Comparison of ENCODE assay signal across 17 cellular contexts in the genomic region with DNA sequence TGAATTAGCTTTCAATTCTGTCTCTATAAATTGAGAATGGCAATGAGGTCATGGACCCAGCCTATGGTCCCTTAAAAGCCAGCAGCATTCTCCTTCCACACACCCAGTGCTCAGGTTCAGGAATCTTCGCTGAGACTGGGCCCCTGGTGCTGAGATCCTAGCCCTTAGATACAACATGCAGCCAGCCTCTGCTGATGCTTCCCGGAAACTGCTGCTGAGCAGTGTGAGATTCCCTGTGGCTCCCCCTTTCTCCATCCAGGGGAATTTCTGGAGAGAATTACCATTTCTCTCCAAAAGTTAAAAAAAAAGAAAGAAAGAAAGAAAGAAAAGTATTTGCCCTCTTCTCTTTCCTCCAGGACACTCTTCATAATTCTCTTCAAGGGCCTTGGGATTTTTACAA. TPM values are rescaled to one million over a fixed set of nuclear protein-coding genes. Genes with fewer than 3 reads are reported as not detected.
DNase-seq lines count a peak whose midpoint lies in the region; ATAC-seq and TF ChIP-seq lines count a peak whose summit lies in the region.
"Had no signal": no experiment of that assay in that cellular context is flagged by ENCODE, and none has a peak within 500 bp of the region (broad histone marks: within the 10 kb centered on the region; RNA-seq: fewer than 3 reads in every experiment).

No MANE protein-coding gene starts in this region.

- no peaks in the 10 kb centered on the region for H3K4me1 ChIP-seq in foreskin keratinocyte
- H3K4me1 ChIP-seq: ascending aorta, psoas muscle, suprapubic skin had no signal

- H3K4me3 Mint-ChIP-seq in WTC11 (no peak overlapping the region), osteocyte (ENCODE audit: unreplicated experiment) (no peak overlapping the region)
- H3K4me3 Mint-ChIP-seq: activated CD4-positive, alpha-beta memory T cell treated with anti-CD3 and anti-CD28 coated beads, Interleukin-2, amount 10 ng/mL, durations not matched to agents 7 days and 5 days had no signal

- H3K27me3 ChIP-seq in H7 (ENCODE audit: control insufficient read depth, insufficient read depth, low read length) (no peaks in the 10 kb centered on the region), foreskin keratinocyte (no peaks in the 10 kb centered on the region)
- H3K27me3 ChIP-seq: ascending aorta, suprapubic skin had no signal

- DNase-seq in H7: peak; percentile 68
- DNase-seq in WTC11 (ENCODE audit: low spot score): peak; percentile 47
- DNase-seq in foreskin keratinocyte: no peak
- DNase-seq in osteocyte (ENCODE audit: extremely low spot score, unreplicated experiment): no peak
- no peak for DNase-seq in activated CD4-positive, alpha-beta T cell treated with anti-CD3 and anti-CD28 coated beads, Interleukin-2, amount 50 U/mL, for 48 hours
- DNase-seq in NCI-H187 treated with DMSO at 0.1 percent for 48 hours (lab: John Stamatoyannopoulos, UW): no peak
- DNase-seq: activated CD4-positive, alpha-beta memory T cell treated with anti-CD3 and anti-CD28 coated beads, Interleukin-2, amount 10 ng/mL, durations not matched to agents 7 days and 5 days; DMS79 treated with DMSO at 0.1 percent for 48 hours; effector CD4-positive, alpha-beta T cell; left cardiac atrium; MM.1S; NCI-H2171; psoas muscle; Right ventricle myocardium superior had no signal

- H3K27me3 Mint-ChIP-seq in WTC11 (ENCODE audit: low read depth) (no peaks in the 10 kb centered on the region; the same call in 1 of the 2 replicates), osteocyte (ENCODE audit: unreplicated experiment) (no peaks in the 10 kb centered on the region)
- H3K27me3 Mint-ChIP-seq: activated CD4-positive, alpha-beta memory T cell treated with anti-CD3 and anti-CD28 coated beads, Interleukin-2, amount 10 ng/mL, durations not matched to agents 7 days and 5 days had no signal

- peak overlapping the region; percentile 36; the same call in 1 of the 2 replicates for H3K27ac Mint-ChIP-seq in WTC11
- H3K27ac Mint-ChIP-seq in osteocyte (ENCODE audit: unreplicated experiment): no peak overlapping the region
- H3K27ac Mint-ChIP-seq: activated CD4-positive, alpha-beta memory T cell treated with anti-CD3 and anti-CD28 coated beads, Interleukin-2, amount 10 ng/mL, durations not matched to agents 7 days and 5 days had no signal

- POLR2A ChIA-PET in WTC11 (lab: Charles Lee): no interaction called here

- CTCF ChIA-PET in WTC11 (lab: Charles Lee): interaction anchor here (1.4 kb wide), 1 partner anchor 192 kb away, joined by 4 read pairs; no protein-coding TSS in a partner anchor

- H3K27ac ChIP-seq in foreskin keratinocyte: no peak overlapping the region
- H3K27ac ChIP-seq: ascending aorta, psoas muscle, suprapubic skin had no signal

- peaks cover 11% of the 10 kb centered on the region for H3K4me1 Mint-ChIP-seq in WTC11
- no peaks in the 10 kb centered on the region for H3K4me1 Mint-ChIP-seq in osteocyte (ENCODE audit: unreplicated experiment)
- H3K4me1 Mint-ChIP-seq: activated CD4-positive, alpha-beta memory T cell treated with anti-CD3 and anti-CD28 coated beads, Interleukin-2, amount 10 ng/mL, durations not matched to agents 7 days and 5 days had no signal

- no peaks in the 10 kb centered on the region for H3K9me3 Mint-ChIP-seq in WTC11
- no peaks in the 10 kb centered on the region for H3K9me3 Mint-ChIP-seq in osteocyte (ENCODE audit: unreplicated experiment)
- H3K9me3 Mint-ChIP-seq: activated CD4-positive, alpha-beta memory T cell treated with anti-CD3 and anti-CD28 coated beads, Interleukin-2, amount 10 ng/mL, durations not matched to agents 7 days and 5 days had no signal

- TF ChIP-seq CTCF in WTC11 (IDR thresholded peaks at IDR 0.05) (no peak), foreskin keratinocyte (conservative IDR thresholded peaks at IDR 0.05) (peak; percentile 39), osteocyte (IDR thresholded peaks at IDR 0.05) (peak; percentile 28)

- ATAC-seq in WTC11: peak; percentile 100
- no peak for ATAC-seq in foreskin keratinocyte
- no peak for ATAC-seq in GM21381 (IDR thresholded peaks at IDR 0.05; ENCODE audit: unreplicated experiment)
- ATAC-seq: psoas muscle had no signal

- no peaks in the 10 kb centered on the region for H3K36me3 ChIP-seq in H7 (replicated peaks; ENCODE audit: control insufficient read depth, insufficient read depth, low read length)
- H3K36me3 ChIP-seq: ascending aorta, suprapubic skin had no signal

- no peaks in the 10 kb centered on the region for H3K36me3 Mint-ChIP-seq in WTC11
- no peaks in the 10 kb centered on the region for H3K36me3 Mint-ChIP-seq in osteocyte (ENCODE audit: unreplicated experiment)

- no peak overlapping the region for H3K4me3 ChIP-seq in H7 (ENCODE audit: insufficient read depth, low read depth, low read length)
- H3K4me3 ChIP-seq: ascending aorta, psoas muscle, suprapubic skin had no signal

TF ChIP-seq in WTC11, 78 proteins besides CTCF, POLR2A, EP300 and RAD21:
- peak; percentile 58; the same call in 1 of the 2 replicates for TF ChIP-seq ETV6 (CRISPR knock-in tag; IDR thresholded peaks at IDR 0.05)
- TF ChIP-seq ZNF416 (CRISPR knock-in tag; IDR thresholded peaks at IDR 0.05): no peak

RNA-seq across cellular contexts. Expression of gene RALGPS2, which starts 31.7 kb away (rescaled TPM):
- 41.4 and 43.4 TPM in 2 replicates for total RNA-seq in H7 (2014; rRNA removed; shearing (Covaris generic))
- total RNA-seq in WTC11 (2021) (33.8 to 38.0 TPM (median 37.0 TPM) in 3 replicates), foreskin keratinocyte (13.0 and 15.4 TPM in 2 replicates), osteocyte (6.5 and 8.4 TPM in 2 replicates)
- 2.8 and 3.1 TPM in 2 replicates for polyA plus RNA-seq in foreskin keratinocyte

Comparison
In these comparisons a context has a peak if more than half of its experiments do, and no peak if none do; other contexts are left out.
1. DNase-seq: peak in H7 (single experiment) and WTC11 (single experiment); none in foreskin keratinocyte (0 of 2), osteocyte (single experiment), activated CD4-positive, alpha-beta T cell treated with anti-CD3 and anti-CD28 coated beads, Interleukin-2, amount 50 U/mL, for 48 hours (0 of 2) and NCI-H187 treated with DMSO at 0.1 percent for 48 hours (single experiment).